ENCODE assay signal across 2 cellular contexts in the genomic region with DNA sequence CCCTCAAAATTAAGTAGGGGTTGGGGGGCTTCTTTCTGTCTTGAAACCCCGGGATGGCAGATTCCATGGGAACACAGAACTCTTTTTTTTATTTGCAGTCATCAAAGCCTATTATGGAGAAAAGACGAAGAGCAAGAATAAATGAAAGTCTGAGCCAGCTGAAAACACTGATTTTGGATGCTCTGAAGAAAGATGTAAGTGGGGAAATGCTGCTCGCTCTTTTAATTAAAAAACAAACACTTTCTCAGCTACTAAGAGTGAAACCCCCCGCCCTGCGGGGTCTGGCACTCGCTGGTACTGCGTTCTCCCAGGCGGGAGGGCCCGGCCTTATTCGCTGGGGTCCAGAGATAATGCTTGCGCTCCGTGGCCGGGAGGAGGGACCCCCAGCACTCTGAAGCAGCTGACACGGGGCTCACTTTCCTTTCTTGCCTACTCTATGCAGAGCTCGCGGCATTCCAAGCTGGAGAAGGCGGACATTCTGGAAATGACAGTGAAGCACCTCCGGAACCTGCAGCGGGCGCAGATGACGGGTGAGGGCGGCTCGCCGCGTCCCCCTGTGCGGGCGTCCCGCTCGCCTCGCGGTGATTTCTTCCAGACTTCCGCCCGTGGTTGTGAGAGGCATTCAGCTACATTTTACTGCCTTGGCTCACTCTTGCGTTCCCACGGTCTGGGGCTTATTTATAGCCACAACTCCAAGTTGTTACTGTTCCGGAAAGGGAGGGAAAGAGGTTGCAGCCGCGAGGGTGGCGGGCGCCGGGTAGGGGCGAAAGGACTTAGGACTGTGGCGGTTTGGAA.
TF ChIP-seq lines count a peak whose summit lies in the region.

No MANE protein-coding gene starts in this region.

TF ChIP-seq in Ishikawa, 13 proteins besides CTCF, POLR2A, EP300 and RAD21:
- no peak for TF ChIP-seq EGR1 (IDR thresholded peaks at IDR 0.05)
- TF ChIP-seq ZBTB7A (IDR thresholded peaks at IDR 0.05; ENCODE audit: low read depth): peak; percentile 72
- TF ChIP-seq TAF1 (IDR thresholded peaks at IDR 0.05; ENCODE audit: low read depth): no peak
- no peak for TF ChIP-seq CEBPB (IDR thresholded peaks at IDR 0.05)
- no peak for TF ChIP-seq NFIC (IDR thresholded peaks at IDR 0.05)
- no peak for TF ChIP-seq FOXM1 (IDR thresholded peaks at IDR 0.05; ENCODE audit: borderline replicate concordance, low read depth)
- TF ChIP-seq, protein P1, sequence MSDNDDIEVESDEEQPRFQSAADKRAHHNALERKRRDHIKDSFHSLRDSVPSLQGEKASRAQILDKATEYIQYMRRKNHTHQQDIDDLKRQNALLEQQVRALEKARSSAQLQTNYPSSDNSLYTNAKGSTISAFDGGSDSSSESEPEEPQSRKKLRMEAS (IDR thresholded peaks at IDR 0.05): no peak

TF ChIP-seq in endothelial cell of umbilical vein, 7 proteins besides CTCF, POLR2A, EP300 and RAD21:
- no peak for TF ChIP-seq EZH2 (IDR thresholded peaks at IDR 0.05; ENCODE audit: borderline replicate concordance, low read depth, low read length, severe bottlenecking)
- TF ChIP-seq, protein P1 (IDR thresholded peaks at IDR 0.05; ENCODE audit: insufficient read depth, insufficient read length): no peak
- TF ChIP-seq POLR2AphosphoS5 (IDR thresholded peaks at IDR 0.05; ENCODE audit: insufficient read depth, low read depth, low read length): no peak
- TF ChIP-seq GATA2 (IDR thresholded peaks at IDR 0.05; ENCODE audit: insufficient read depth, insufficient read length, low read depth, low read length): peak; percentile 4
- no peak for TF ChIP-seq MYC (IDR thresholded peaks at IDR 0.05; ENCODE audit: low read depth, low read length)
